ENCODE assay signal across 8 cellular contexts in genomic region chr9:127570533-127571111, GRCh38. TPM values are rescaled to one million over a fixed set of nuclear protein-coding genes. Genes with fewer than 3 reads are reported as not detected.
A peak's percentile ranks its signal among the peaks of the same experiment; 100 is the strongest.
DNase-seq lines count a peak whose midpoint lies in the region; ATAC-seq and TF ChIP-seq lines count a peak whose summit lies in the region.

No MANE protein-coding gene starts in this region.

- peak overlapping the region; percentile 93 for H3K4me3 ChIP-seq in coronary artery
- H3K4me3 ChIP-seq in endodermal cell (ENCODE audit: low read length): no peak overlapping the region

- TF ChIP-seq CTCF in CD4-positive, alpha-beta T cell (IDR thresholded peaks at IDR 0.05): no peak
- TF ChIP-seq CTCF in coronary artery (IDR thresholded peaks at IDR 0.05): no peak
- no peak for TF ChIP-seq CTCF in osteocyte (IDR thresholded peaks at IDR 0.05)
- TF ChIP-seq CTCF in endodermal cell (conservative IDR thresholded peaks at IDR 0.05): no peak

- 91 to 97% methylated on average over 3 of the region's 3 CpGs for WGBS in endodermal cell (ENCODE audit: insufficient coverage in 1 of 2, insufficient read length in 1 of 2), 2 experiments

- H3K4me1 ChIP-seq in endodermal cell (ENCODE audit: control insufficient read depth, insufficient read depth, low read length): peaks cover 13% of the 10 kb centered on the region

- no peak for ATAC-seq in CD4-positive, alpha-beta T cell (ENCODE audit: poor library complexity)
- no peak for ATAC-seq in GM21447 (IDR thresholded peaks at IDR 0.05; ENCODE audit: unreplicated experiment)

- H3K36me3 ChIP-seq in endodermal cell (ENCODE audit: control insufficient read depth, insufficient read depth, low read length): no peaks in the 10 kb centered on the region

- H3K27ac ChIP-seq in CD4-positive, alpha-beta T cell (ENCODE audit: low read depth, low read length): no peak overlapping the region
- H3K27ac ChIP-seq in coronary artery: peak overlapping the region; percentile 93 to 98
- no peak overlapping the region for H3K27ac ChIP-seq in endodermal cell (ENCODE audit: low read depth, low read length)

- H3K36me3 Mint-ChIP-seq in CD4-positive, alpha-beta T cell (ENCODE audit: low read depth): no peaks in the 10 kb centered on the region
- H3K36me3 Mint-ChIP-seq in osteocyte (ENCODE audit: unreplicated experiment) (no peaks in the 10 kb centered on the region), endodermal cell (ENCODE audit: low read depth) (no peaks in the 10 kb centered on the region)

- no peak overlapping the region for H3K9ac ChIP-seq in endodermal cell (ENCODE audit: extremely low read depth, low read length, poor library complexity, severe bottlenecking)

- no peaks in the 10 kb centered on the region for H3K27me3 ChIP-seq in CD4-positive, alpha-beta T cell (ENCODE audit: control insufficient read depth, insufficient read depth, low read length)
- H3K27me3 ChIP-seq in endodermal cell (ENCODE audit: control insufficient read depth, insufficient read depth, low read length, poor library complexity, severe bottlenecking): peaks cover 8% of the 10 kb centered on the region

- H3K4me1 Mint-ChIP-seq in CD4-positive, alpha-beta T cell (ENCODE audit: low read depth): peaks cover 20% of the 10 kb centered on the region
- H3K4me1 Mint-ChIP-seq in osteocyte (ENCODE audit: unreplicated experiment) (peaks cover 63% of the 10 kb centered on the region), endodermal cell (peaks cover 22% of the 10 kb centered on the region)

- POLR2A ChIA-PET in CD4-positive, alpha-beta T cell (lab: Charles Lee): interaction anchor here (0.9 to 1.7 kb wide), 3 partner anchors 8 to 120 kb away, joined by 3 read pairs; no protein-coding TSS in a partner anchor

- no peaks in the 10 kb centered on the region for H3K9me3 ChIP-seq in CD4-positive, alpha-beta T cell (ENCODE audit: control insufficient read depth, low read length)
- no peaks in the 10 kb centered on the region for H3K9me3 ChIP-seq in endodermal cell (ENCODE audit: control insufficient read depth, low read length)

- H3K27me3 Mint-ChIP-seq in CD4-positive, alpha-beta T cell: no peaks in the 10 kb centered on the region
- H3K27me3 Mint-ChIP-seq in osteocyte (ENCODE audit: unreplicated experiment) (no peaks in the 10 kb centered on the region), endodermal cell (ENCODE audit: insufficient read depth) (peaks cover 8% of the 10 kb centered on the region)

- no peak; the same call in 1 of the 2 replicates for TF ChIP-seq RAD21 in Ishikawa (IDR thresholded peaks at IDR 0.05; ENCODE audit: low read depth)

- CTCF ChIA-PET in CD4-positive, alpha-beta T cell (lab: Charles Lee): interaction anchor here (1.0 kb wide), 1 partner anchor 19 kb away, joined by 3 read pairs; no protein-coding TSS in a partner anchor

- no peaks in the 10 kb centered on the region for H3K9me3 Mint-ChIP-seq in CD4-positive, alpha-beta T cell
- H3K9me3 Mint-ChIP-seq in osteocyte (ENCODE audit: unreplicated experiment) (no peaks in the 10 kb centered on the region), endodermal cell (no peaks in the 10 kb centered on the region)

- H3K4me3 Mint-ChIP-seq in CD4-positive, alpha-beta T cell: peak overlapping the region; percentile 87
- no peak overlapping the region for H3K4me3 Mint-ChIP-seq in osteocyte (ENCODE audit: unreplicated experiment)
- H3K4me3 Mint-ChIP-seq in endodermal cell: no peak overlapping the region

- H3K27ac Mint-ChIP-seq in CD4-positive, alpha-beta T cell: peak overlapping the region; percentile 63
- H3K27ac Mint-ChIP-seq in osteocyte (ENCODE audit: unreplicated experiment) (peak overlapping the region; percentile 93), endodermal cell (no peak overlapping the region)

- peak; percentile 78 for TF ChIP-seq EP300 in Ishikawa (IDR thresholded peaks at IDR 0.05; ENCODE audit: borderline replicate concordance)

- DNase-seq in CD4-positive, alpha-beta T cell: no peak
- DNase-seq in coronary artery (ENCODE audit: low spot score) (no peak), osteocyte (ENCODE audit: extremely low spot score, unreplicated experiment) (no peak), SK-N-DZ (ENCODE audit: low spot score) (no peak), endodermal cell (no peak)
- no peak for DNase-seq in activated CD8-positive, alpha-beta memory T cell treated with anti-CD3 and anti-CD28 coated beads, Interleukin-2, amount 50 U/mL, for 4 hours

- intact Hi-C loops in CD4-positive, alpha-beta T cell (cut with DNase I, micrococcal nuclease): no loop called here

TF ChIP-seq in Ishikawa, 13 proteins besides CTCF, POLR2A, EP300 and RAD21:
- TF ChIP-seq, protein P1, sequence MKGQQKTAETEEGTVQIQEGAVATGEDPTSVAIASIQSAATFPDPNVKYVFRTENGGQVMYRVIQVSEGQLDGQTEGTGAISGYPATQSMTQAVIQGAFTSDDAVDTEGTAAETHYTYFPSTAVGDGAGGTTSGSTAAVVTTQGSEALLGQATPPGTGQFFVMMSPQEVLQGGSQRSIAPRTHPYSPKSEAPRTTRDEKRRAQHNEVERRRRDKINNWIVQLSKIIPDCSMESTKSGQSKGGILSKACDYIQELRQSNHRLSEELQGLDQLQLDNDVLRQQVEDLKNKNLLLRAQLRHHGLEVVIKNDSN (IDR thresholded peaks at IDR 0.05): 0 out of 2 replicates have a peak, but pooled peaks have one; percentile 5
- TF ChIP-seq TCF12 (IDR thresholded peaks at IDR 0.05; ENCODE audit: low read depth) (peak; percentile 50), CEBPB (IDR thresholded peaks at IDR 0.05) (peak; percentile 7; the same call in 1 of the 2 replicates), TEAD4 (IDR thresholded peaks at IDR 0.05) (peak; percentile 91), EGR1 (IDR thresholded peaks at IDR 0.05) (no peak), YY1 (IDR thresholded peaks at IDR 0.05; ENCODE audit: low read depth) (no peak), TAF1 (IDR thresholded peaks at IDR 0.05; ENCODE audit: low read depth) (no peak), NFIC (IDR thresholded peaks at IDR 0.05) (peak; percentile 84), MAX (IDR thresholded peaks at IDR 0.05) (no peak; the same call in 1 of the 2 replicates), CREB1 (IDR thresholded peaks at IDR 0.05; ENCODE audit: low read depth) (no peak), ZBTB7A (IDR thresholded peaks at IDR 0.05; ENCODE audit: low read depth) (0 out of 2 replicates have a peak, but pooled peaks have one; percentile 26), FOXM1 (IDR thresholded peaks at IDR 0.05; ENCODE audit: borderline replicate concordance, low read depth) (no peak)
- TF ChIP-seq, protein P2, sequence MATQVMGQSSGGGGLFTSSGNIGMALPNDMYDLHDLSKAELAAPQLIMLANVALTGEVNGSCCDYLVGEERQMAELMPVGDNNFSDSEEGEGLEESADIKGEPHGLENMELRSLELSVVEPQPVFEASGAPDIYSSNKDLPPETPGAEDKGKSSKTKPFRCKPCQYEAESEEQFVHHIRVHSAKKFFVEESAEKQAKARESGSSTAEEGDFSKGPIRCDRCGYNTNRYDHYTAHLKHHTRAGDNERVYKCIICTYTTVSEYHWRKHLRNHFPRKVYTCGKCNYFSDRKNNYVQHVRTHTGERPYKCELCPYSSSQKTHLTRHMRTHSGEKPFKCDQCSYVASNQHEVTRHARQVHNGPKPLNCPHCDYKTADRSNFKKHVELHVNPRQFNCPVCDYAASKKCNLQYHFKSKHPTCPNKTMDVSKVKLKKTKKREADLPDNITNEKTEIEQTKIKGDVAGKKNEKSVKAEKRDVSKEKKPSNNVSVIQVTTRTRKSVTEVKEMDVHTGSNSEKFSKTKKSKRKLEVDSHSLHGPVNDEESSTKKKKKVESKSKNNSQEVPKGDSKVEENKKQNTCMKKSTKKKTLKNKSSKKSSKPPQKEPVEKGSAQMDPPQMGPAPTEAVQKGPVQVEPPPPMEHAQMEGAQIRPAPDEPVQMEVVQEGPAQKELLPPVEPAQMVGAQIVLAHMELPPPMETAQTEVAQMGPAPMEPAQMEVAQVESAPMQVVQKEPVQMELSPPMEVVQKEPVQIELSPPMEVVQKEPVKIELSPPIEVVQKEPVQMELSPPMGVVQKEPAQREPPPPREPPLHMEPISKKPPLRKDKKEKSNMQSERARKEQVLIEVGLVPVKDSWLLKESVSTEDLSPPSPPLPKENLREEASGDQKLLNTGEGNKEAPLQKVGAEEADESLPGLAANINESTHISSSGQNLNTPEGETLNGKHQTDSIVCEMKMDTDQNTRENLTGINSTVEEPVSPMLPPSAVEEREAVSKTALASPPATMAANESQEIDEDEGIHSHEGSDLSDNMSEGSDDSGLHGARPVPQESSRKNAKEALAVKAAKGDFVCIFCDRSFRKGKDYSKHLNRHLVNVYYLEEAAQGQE (IDR thresholded peaks at IDR 0.05; ENCODE audit: low read depth): no peak

RNA-seq across cellular contexts. Expression of gene STXBP1, which starts 41.5 kb away (rescaled TPM):
- 1 to 10 TPM; 1.9 to 3.4 TPM for total RNA-seq in CD4-positive, alpha-beta T cell
- 44.9 and 46.5 TPM in 2 replicates for total RNA-seq in osteocyte
- 39.9 and 64.1 TPM in 2 replicates for polyA plus RNA-seq in SK-N-DZ (2014; cell fraction: cytosol; rRNA removed)
- polyA plus RNA-seq in SK-N-DZ (2014; cell fraction: nucleus; rRNA removed): 25.0 and 104 TPM in 2 replicates
- 10 to 100 TPM; 27.8 to 46.8 TPM for total RNA-seq in endodermal cell
- 36.9 TPM for polyA plus RNA-seq in endodermal cell (2013, experiment 1 of 2)
- polyA plus RNA-seq in endodermal cell (2013, experiment 2 of 2): 33.8 TPM

Comparison
In these comparisons a context has a peak if more than half of its experiments do, and no peak if none do; other contexts are left out.
1. H3K27ac ChIP-seq: peak in coronary artery (2 of 2); none in CD4-positive, alpha-beta T cell (single experiment) and endodermal cell (single experiment).
2. RNA of gene STXBP1, which starts 41.5 kb away (total RNA-seq): 27.8 to 46.8 TPM in endodermal cell and 44.9 to 46.5 TPM in osteocyte; 1.9 to 3.4 TPM in CD4-positive, alpha-beta T cell; every median in the first group is over 4 times any median in the second.